8 cellular contexts compared by ENCODE assay signal in genomic region chr10:29734980-29735627, GRCh38.
DNase-seq lines count a peak whose midpoint lies in the region; ATAC-seq and TF ChIP-seq lines count a peak whose summit lies in the region.

No MANE protein-coding gene starts in this region.

- WGBS in upper lobe of left lung, 2 donors = 0 to 3% methylated on average over 15 to 24 of the region's 77 CpGs

- ATAC-seq in HG02870 (IDR thresholded peaks at IDR 0.05; ENCODE audit: unreplicated experiment) = peak; percentile 43
- ATAC-seq in foreskin keratinocyte = peak; percentile 37
- ATAC-seq in upper lobe of left lung (ENCODE audit: low FRiP score in 2 of 2) = peak; percentile 77 to 80

- H3K27ac ChIP-seq in foreskin keratinocyte = peak overlapping the region; percentile 97
- H3K27ac ChIP-seq in upper lobe of left lung = peak overlapping the region; percentile 90 to 100 (median 95)

- peak in 2 of 4 donors; percentile 58 to 66 for TF ChIP-seq POLR2A in upper lobe of left lung (IDR thresholded peaks at IDR 0.05)

- peak overlapping the region; percentile 75 to 96 (median 80) for H3K4me3 ChIP-seq in upper lobe of left lung

- H3K4me1 ChIP-seq in foreskin keratinocyte = no peaks in the 10 kb centered on the region
- H3K4me1 ChIP-seq in upper lobe of left lung = peaks cover 14 to 35% (median 22%) of the 10 kb centered on the region in 4 donors

- no peaks in the 10 kb centered on the region for H3K9me3 ChIP-seq in upper lobe of left lung

- no peaks in the 10 kb centered on the region for H3K36me3 ChIP-seq in upper lobe of left lung

- TF ChIP-seq CTCF in foreskin keratinocyte (conservative IDR thresholded peaks at IDR 0.05) (no peak), upper lobe of left lung (IDR thresholded peaks at IDR 0.05) (no peak)

- DNase-seq in NCI-H2196 (lab: John Stamatoyannopoulos, UW; ENCODE audit: unreplicated experiment) = peak; percentile 37
- no peak for DNase-seq in NCI-H2196 treated with DMSO at 0.1 percent for 48 hours (lab: John Stamatoyannopoulos, UW; ENCODE audit: unreplicated experiment)
- DNase-seq in NOMO-1 treated with dmso at 0.1 percent for 144 hours (lab: John Stamatoyannopoulos, UW; ENCODE audit: unreplicated experiment) = peak; percentile 68
- peak; percentile 40 for DNase-seq in activated T-helper 9 cell treated with anti-CD3 and anti-CD28 coated beads, Interleukin-2, amount 50 U/mL, for 16 hours (ENCODE audit: low read depth)
- peak in 1 of 2 donors; percentile 39 for DNase-seq in foreskin keratinocyte
- peak; percentile 37 for DNase-seq in occipital lobe (lab: John Stamatoyannopoulos, UW)
- peak; percentile 71 to 95 for DNase-seq in upper lobe of left lung

- H3K27me3 ChIP-seq in foreskin keratinocyte (peaks cover 3% of the 10 kb centered on the region), upper lobe of left lung (no peaks in the 10 kb centered on the region)

- TF ChIP-seq EP300 in upper lobe of left lung (IDR thresholded peaks at IDR 0.05) = peak in 1 of 4 donors; percentile 9
